1 cellular context compared by ENCODE assay signal in genomic region chr7:38070718-38071117, GRCh38.
TF ChIP-seq lines count a peak whose summit lies in the region.

No MANE protein-coding gene starts in this region.

TF ChIP-seq in SK-N-SH, 30 proteins besides CTCF, POLR2A, EP300 and RAD21 (continued from another document):
- TF ChIP-seq, protein P1, sequence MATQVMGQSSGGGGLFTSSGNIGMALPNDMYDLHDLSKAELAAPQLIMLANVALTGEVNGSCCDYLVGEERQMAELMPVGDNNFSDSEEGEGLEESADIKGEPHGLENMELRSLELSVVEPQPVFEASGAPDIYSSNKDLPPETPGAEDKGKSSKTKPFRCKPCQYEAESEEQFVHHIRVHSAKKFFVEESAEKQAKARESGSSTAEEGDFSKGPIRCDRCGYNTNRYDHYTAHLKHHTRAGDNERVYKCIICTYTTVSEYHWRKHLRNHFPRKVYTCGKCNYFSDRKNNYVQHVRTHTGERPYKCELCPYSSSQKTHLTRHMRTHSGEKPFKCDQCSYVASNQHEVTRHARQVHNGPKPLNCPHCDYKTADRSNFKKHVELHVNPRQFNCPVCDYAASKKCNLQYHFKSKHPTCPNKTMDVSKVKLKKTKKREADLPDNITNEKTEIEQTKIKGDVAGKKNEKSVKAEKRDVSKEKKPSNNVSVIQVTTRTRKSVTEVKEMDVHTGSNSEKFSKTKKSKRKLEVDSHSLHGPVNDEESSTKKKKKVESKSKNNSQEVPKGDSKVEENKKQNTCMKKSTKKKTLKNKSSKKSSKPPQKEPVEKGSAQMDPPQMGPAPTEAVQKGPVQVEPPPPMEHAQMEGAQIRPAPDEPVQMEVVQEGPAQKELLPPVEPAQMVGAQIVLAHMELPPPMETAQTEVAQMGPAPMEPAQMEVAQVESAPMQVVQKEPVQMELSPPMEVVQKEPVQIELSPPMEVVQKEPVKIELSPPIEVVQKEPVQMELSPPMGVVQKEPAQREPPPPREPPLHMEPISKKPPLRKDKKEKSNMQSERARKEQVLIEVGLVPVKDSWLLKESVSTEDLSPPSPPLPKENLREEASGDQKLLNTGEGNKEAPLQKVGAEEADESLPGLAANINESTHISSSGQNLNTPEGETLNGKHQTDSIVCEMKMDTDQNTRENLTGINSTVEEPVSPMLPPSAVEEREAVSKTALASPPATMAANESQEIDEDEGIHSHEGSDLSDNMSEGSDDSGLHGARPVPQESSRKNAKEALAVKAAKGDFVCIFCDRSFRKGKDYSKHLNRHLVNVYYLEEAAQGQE (IDR thresholded peaks at IDR 0.05; ENCODE audit: low read depth, low read length): no peak
- no peak for TF ChIP-seq CHD2 (IDR thresholded peaks at IDR 0.05; ENCODE audit: low read length, partially characterized antibody)
- TF ChIP-seq NFIC (IDR thresholded peaks at IDR 0.05; ENCODE audit: borderline replicate concordance): no peak
- TF ChIP-seq MXI1 (IDR thresholded peaks at IDR 0.05; ENCODE audit: low read depth, low read length): peak; percentile 91; the same call in 1 of the 2 replicates
- no peak for TF ChIP-seq RXRA (IDR thresholded peaks at IDR 0.05; ENCODE audit: borderline replicate concordance, low read depth)
- TF ChIP-seq EZH2phosphoT487 (IDR thresholded peaks at IDR 0.05; ENCODE audit: borderline replicate concordance, low read depth): no peak
- TF ChIP-seq ELF1 (IDR thresholded peaks at IDR 0.05): no peak
- no peak for TF ChIP-seq YY1 (IDR thresholded peaks at IDR 0.05; ENCODE audit: low read depth)
- TF ChIP-seq JUND (IDR thresholded peaks at IDR 0.05): no peak
- no peak for TF ChIP-seq TEAD4 (IDR thresholded peaks at IDR 0.05; ENCODE audit: borderline replicate concordance, insufficient read depth)
